Comparison of ENCODE assay signal across 25 cellular contexts in the genomic region with DNA sequence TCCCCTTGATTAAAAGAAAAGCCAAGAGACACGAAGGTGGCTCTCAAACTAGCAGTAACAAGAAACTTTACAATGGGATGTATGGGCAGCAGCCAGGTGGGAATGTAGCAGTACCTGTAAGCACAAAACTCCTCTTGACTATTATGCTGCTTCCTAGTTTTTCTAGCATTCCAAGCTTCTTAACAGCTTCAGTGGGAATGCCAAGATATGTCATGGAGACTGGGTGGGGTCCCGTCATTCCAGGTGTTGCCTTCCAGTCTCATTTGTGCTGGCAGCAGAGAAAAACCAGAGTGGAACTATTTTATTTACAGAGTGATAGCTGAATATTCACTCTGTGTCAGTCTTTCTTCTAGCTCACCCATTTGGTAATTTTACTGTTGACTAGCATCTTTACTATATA.
"Had no signal": no experiment of that assay in that cellular context is flagged by ENCODE, and none has a peak within 500 bp of the region (broad histone marks: within the 10 kb centered on the region; RNA-seq: fewer than 3 reads in every experiment).

No MANE protein-coding gene starts in this region.

- H3K9me3 Mint-ChIP-seq: nephron progenitor cell; stimulated activated memory B cell treated with anti-CD40 and anti-IgM and Interleukin-4, amounts not matched to agents 10 μg/mL and 1 μg/mL and 100 μg/mL, for 72 hours had no signal

- H3K27ac ChIP-seq: coronary artery, esophagus squamous epithelium, heart right ventricle, left lung, psoas muscle, sigmoid colon, testis, tibial artery, vagina had no signal

- DNase-seq: dermis blood vessel endothelial cell; effector memory CD4-positive, alpha-beta T cell; erythroblast; esophagus squamous epithelium; foreskin melanocyte; glutamatergic neuron; heart right ventricle; hypothalamus; left cardiac atrium; left lung; naive thymus-derived CD8-positive, alpha-beta T cell; nephron progenitor cell; nucleus accumbens; psoas muscle; right cardiac atrium; sigmoid colon; stimulated activated CD4-positive, alpha-beta T cell treated with anti-CD3 and anti-CD28 coated beads, Interleukin-4, amount 100 ng/mL, for 4 hours; stimulated activated naive CD8-positive, alpha-beta T cell treated with anti-CD3 and anti-CD28 coated beads, Interleukin-15, Interleukin-2, amounts not matched to agents 100 U/mL and 50 U/mL, for 24 hours; substantia nigra; testis; tibial artery had no signal

- H3K27me3 Mint-ChIP-seq: naive thymus-derived CD8-positive, alpha-beta T cell; stimulated activated memory B cell treated with anti-CD40 and anti-IgM and Interleukin-4, amounts not matched to agents 10 μg/mL and 1 μg/mL and 100 μg/mL, for 72 hours had no signal

- H3K27me3 ChIP-seq: esophagus squamous epithelium, heart right ventricle, left lung, sigmoid colon, testis, tibial artery, vagina had no signal

- H3K4me3 Mint-ChIP-seq: naive thymus-derived CD8-positive, alpha-beta T cell; nephron progenitor cell; stimulated activated memory B cell treated with anti-CD40 and anti-IgM and Interleukin-4, amounts not matched to agents 10 μg/mL and 1 μg/mL and 100 μg/mL, for 72 hours had no signal

- ATAC-seq: heart right ventricle; left cardiac atrium; left lung; naive thymus-derived CD8-positive, alpha-beta T cell; psoas muscle; right cardiac atrium; stimulated activated memory B cell treated with anti-CD40 and anti-IgM and Interleukin-4, amounts not matched to agents 10 μg/mL and 1 μg/mL and 100 μg/mL, for 72 hours; stimulated activated naive CD8-positive, alpha-beta T cell treated with anti-CD3 and anti-CD28 coated beads, Interleukin-15, Interleukin-2, amounts not matched to agents 100 U/mL and 50 U/mL, for 24 hours had no signal

- H3K4me3 ChIP-seq: coronary artery, esophagus squamous epithelium, heart right ventricle, left lung, psoas muscle, sigmoid colon, testis, tibial artery, vagina had no signal

- H3K9me3 ChIP-seq: esophagus squamous epithelium, heart right ventricle, left lung, psoas muscle, sigmoid colon, testis, tibial artery, vagina had no signal

- FAIRE-seq: endothelial cell of umbilical vein had no signal

- H3K4me1 ChIP-seq: esophagus squamous epithelium, left lung, psoas muscle, testis, tibial artery, vagina had no signal

- H3K27ac Mint-ChIP-seq: naive thymus-derived CD8-positive, alpha-beta T cell; nephron progenitor cell; stimulated activated memory B cell treated with anti-CD40 and anti-IgM and Interleukin-4, amounts not matched to agents 10 μg/mL and 1 μg/mL and 100 μg/mL, for 72 hours had no signal

- H3K4me1 Mint-ChIP-seq: naive thymus-derived CD8-positive, alpha-beta T cell; stimulated activated memory B cell treated with anti-CD40 and anti-IgM and Interleukin-4, amounts not matched to agents 10 μg/mL and 1 μg/mL and 100 μg/mL, for 72 hours had no signal

- H3K36me3 ChIP-seq: left lung, sigmoid colon, tibial artery, vagina had no signal
